In genomic region chr16:66474750-66475199, GRCh38 we compare ENCODE assay signal across 8 cellular contexts. TPM values are rescaled to one million over a fixed set of nuclear protein-coding genes. Genes with fewer than 3 reads are reported as not detected.
DNase-seq lines count a peak whose midpoint lies in the region; ATAC-seq, FAIRE-seq and TF ChIP-seq lines count a peak whose summit lies in the region.

No MANE protein-coding gene starts in this region.

- peaks cover 0 to 7% (median 2%) of the 10 kb centered on the region in 4 experiments; a peak in 4 of 7 replicates for H3K4me1 ChIP-seq in H1 (replicated peaks in 1 of 4; ENCODE audit: control insufficient read depth in 3 of 4, insufficient read depth in 4 of 4, low read length in 3 of 4)

- WGBS in H1 (ENCODE audit: extremely low coverage in 1 of 2, insufficient coverage in 1 of 2, insufficient read length in 1 of 2, insufficient replicate concordance in 2 of 2, low coverage in 1 of 2, low lambda C conversion rate in 2 of 2, missing lambda C conversion rate in 1 of 2), 2 experiments: 68% methylated on average over 4 of the region's 4 CpGs; no CpG with 5 or more reads in 1 of the 2 experiments

- H3K14ac ChIP-seq in H1 (ENCODE audit: insufficient read length): no peak overlapping the region

- H3K56ac ChIP-seq in H1 (replicated peaks; ENCODE audit: insufficient read length, low read depth, low read length): no peak overlapping the region

- intact Hi-C loops in dorsolateral prefrontal cortex (cut with DNase I): loop anchor here (5.0 kb wide), 2 partner anchors 113 to 133 kb away; no protein-coding TSS in a partner anchor

- peak; percentile 94 for DNase-seq in DMS153 (lab: John Stamatoyannopoulos, UW)
- peak; percentile 86 for DNase-seq in LHCN-M2 (ENCODE audit: low read depth)
- peak; percentile 25 for DNase-seq in T-helper 9 cell
- peak in 1 of 2 experiments; percentile 33 for DNase-seq in H1 (ENCODE audit: low read depth in 1 of 2, low spot score in 2 of 2)
- peak; percentile 44 for DNase-seq in stimulated activated naive CD4-positive, alpha-beta T cell treated with Interleukin-2 at 50 U/mL for 16 hours (lab: John Stamatoyannopoulos, UW)
- DNase-seq in nucleus accumbens (lab: John Stamatoyannopoulos, UW): no peak
- DNase-seq in dorsolateral prefrontal cortex: no peak

- no peak for FAIRE-seq in H1 (lab: Jason Lieb, UNC)

- H3K79me2 ChIP-seq in H1 (ENCODE audit: control insufficient read depth in 1 of 2, insufficient read depth in 2 of 2, low read length in 2 of 2): no peaks in the 10 kb centered on the region

- H4K8ac ChIP-seq in H1 (ENCODE audit: extremely low read depth, insufficient read depth, low read length): no peak overlapping the region

- H2BK12ac ChIP-seq in H1 (ENCODE audit: low read depth, low read length): no peak overlapping the region

- 0 out of 2 replicates have a peak overlapping the region, but pooled peaks have one; percentile 46 for H2BK15ac ChIP-seq in H1 (ENCODE audit: low read length)

- H3K4me2 ChIP-seq in H1 (ENCODE audit: insufficient read depth in 1 of 2, low read depth in 2 of 2, low read length in 2 of 2): no peak overlapping the region

- TF ChIP-seq CTCF in H1 (IDR thresholded peaks at IDR 0.05; ENCODE audit: control extremely low read depth in 1 of 3, insufficient read depth in 1 of 3, low read depth in 1 of 3, low read length in 3 of 3): no peak
- no peak for TF ChIP-seq CTCF in dorsolateral prefrontal cortex (IDR thresholded peaks at IDR 0.05 in 54 of 56, conservative IDR thresholded peaks at IDR 0.05 in 2 of 56; ENCODE audit: low read depth in 1 of 56, partially characterized antibody in 56 of 56)

- H3K23ac ChIP-seq in H1 (ENCODE audit: insufficient read length): no peak overlapping the region

- POLR2A ChIA-PET in H1 (lab: Charles Lee; ENCODE audit: partially characterized antibody): interaction anchor here (0.8 kb wide), 1 partner anchor 45 kb away, joined by 3 read pairs; no protein-coding TSS in a partner anchor

- peaks cover 0 to 3% (median 0%) of the 10 kb centered on the region in 4 experiments; a peak in 1 of 7 replicates for H3K27me3 ChIP-seq in H1 (replicated peaks in 1 of 4; ENCODE audit: control insufficient read depth in 3 of 4, extremely low read depth in 1 of 4, insufficient read depth in 3 of 4, low read length in 3 of 4)
- no peaks in the 10 kb centered on the region for H3K27me3 ChIP-seq in dorsolateral prefrontal cortex

- H4K20me1 ChIP-seq in H1 (replicated peaks in 1 of 2; ENCODE audit: control insufficient read depth in 1 of 2, insufficient read depth in 2 of 2, low read length in 2 of 2): no peaks in the 10 kb centered on the region

- no peaks in the 10 kb centered on the region for H3K9me3 ChIP-seq in H1 (ENCODE audit: insufficient read depth in 2 of 2, low read depth in 1 of 2, low read length in 1 of 2)

- H2BK5ac ChIP-seq in H1 (ENCODE audit: low read depth, low read length): no peak overlapping the region

- H3K23me2 ChIP-seq in H1 (ENCODE audit: low read depth, low read length): peaks cover 3% of the 10 kb centered on the region; the same call in 1 of the 2 replicates

- H4K5ac ChIP-seq in H1 (ENCODE audit: insufficient read length, low read depth, low read length): no peak overlapping the region

- peak; percentile 75 for ATAC-seq in GM21515 (IDR thresholded peaks at IDR 0.05; ENCODE audit: unreplicated experiment)

- H3K27ac ChIP-seq in H1 (ENCODE audit: low read depth, low read length): no peak overlapping the region
- H3K27ac ChIP-seq in dorsolateral prefrontal cortex: no peak overlapping the region

- no peaks in the 10 kb centered on the region for H3K79me1 ChIP-seq in H1 (ENCODE audit: low read depth, low read length)

- no peak overlapping the region for H2AFZ ChIP-seq in H1 (ENCODE audit: low read length)

- TF ChIP-seq EP300 in H1 (IDR thresholded peaks at IDR 0.05; ENCODE audit: borderline replicate concordance in 1 of 2, low read depth in 2 of 2, low read length in 2 of 2): no peak

- CTCF ChIA-PET in H1 (lab: Charles Lee; ENCODE audit: partially characterized antibody): interaction anchor here (0.6 to 15.3 kb wide), 16 partner anchors 10 to 131 kb away, joined by 3 to 226 read pairs (median 5); partner anchors contain the start of genes BEAN1 and CMTM2

- TF ChIP-seq POLR2A in H1 (IDR thresholded peaks at IDR 0.05; ENCODE audit: control extremely low read depth in 1 of 2, low read depth in 2 of 2, low read length in 2 of 2): no peak

- no peaks in the 10 kb centered on the region for H3K36me3 ChIP-seq in H1 (ENCODE audit: control insufficient read depth in 2 of 4, insufficient read depth in 4 of 4, low read length in 3 of 4)

- H2BK120ac ChIP-seq in H1 (replicated peaks; ENCODE audit: low read depth, low read length): no peak overlapping the region

- H3K4me3 ChIP-seq in H1 (ENCODE audit: extremely low read depth in 1 of 4, insufficient read depth in 2 of 4, low read depth in 3 of 4, low read length in 4 of 4) (no peak overlapping the region), dorsolateral prefrontal cortex (no peak overlapping the region)

- H3K4ac ChIP-seq in H1 (replicated peaks; ENCODE audit: insufficient read length, low read depth, low read length): no peak overlapping the region

- no peak overlapping the region for H2AK5ac ChIP-seq in H1 (ENCODE audit: low read depth, low read length)

- H3K18ac ChIP-seq in H1 (ENCODE audit: extremely low read depth, low read length): no peak overlapping the region

- no peak overlapping the region for H3K9ac ChIP-seq in H1 (replicated peaks in 1 of 4; ENCODE audit: extremely low read depth in 1 of 4, low read depth in 3 of 4, low read length in 3 of 4)

- no peak overlapping the region for H4K91ac ChIP-seq in H1 (replicated peaks; ENCODE audit: insufficient read length, low read length)

- no peak for TF ChIP-seq RAD21 in H1 (IDR thresholded peaks at IDR 0.05 in 1 of 2, conservative IDR thresholded peaks at IDR 0.05 in 1 of 2; ENCODE audit: low read depth in 2 of 2, low read length in 2 of 2)

- H2BK20ac ChIP-seq in H1 (ENCODE audit: low read length): no peak overlapping the region

TF ChIP-seq in H1, 55 proteins besides CTCF, POLR2A, EP300 and RAD21:
- no peak for TF ChIP-seq BACH1 (IDR thresholded peaks at IDR 0.05; ENCODE audit: low read length)
- TF ChIP-seq GTF2F1 (IDR thresholded peaks at IDR 0.05; ENCODE audit: borderline replicate concordance, low read depth, low read length): no peak
- TF ChIP-seq SIRT6 (IDR thresholded peaks at IDR 0.05; ENCODE audit: low read length): no peak
- no peak for TF ChIP-seq CHD1 (IDR thresholded peaks at IDR 0.05; ENCODE audit: low read depth, low read length)
- no peak for TF ChIP-seq ASH2L (IDR thresholded peaks at IDR 0.05; ENCODE audit: low read length)
- TF ChIP-seq USF2 (IDR thresholded peaks at IDR 0.05; ENCODE audit: low read length): no peak
- no peak for TF ChIP-seq POU5F1 (IDR thresholded peaks at IDR 0.05; ENCODE audit: low read depth, low read length)
- TF ChIP-seq TBP (IDR thresholded peaks at IDR 0.05; ENCODE audit: low read depth, low read length): no peak
- TF ChIP-seq HDAC2 (IDR thresholded peaks at IDR 0.05; ENCODE audit: borderline replicate concordance in 1 of 2, low read depth in 2 of 2, low read length in 2 of 2): no peak
- no peak for TF ChIP-seq E2F6 (IDR thresholded peaks at IDR 0.05)
- no peak for TF ChIP-seq NRF1 (IDR thresholded peaks at IDR 0.05; ENCODE audit: low read depth, low read length)
- TF ChIP-seq ZNF274 (IDR thresholded peaks at IDR 0.05; ENCODE audit: borderline replicate concordance, extremely low read depth, low read length): no peak
- no peak for TF ChIP-seq KDM4A (IDR thresholded peaks at IDR 0.05; ENCODE audit: low read depth, low read length, severe bottlenecking)
- no peak for TF ChIP-seq TAF7 (optimal IDR thresholded peaks at IDR 0.05; ENCODE audit: borderline replicate concordance, low read depth, low read length)
- TF ChIP-seq CBX8 (IDR thresholded peaks at IDR 0.05; ENCODE audit: borderline replicate concordance, low read depth, low read length): no peak
- TF ChIP-seq TAF1 (IDR thresholded peaks at IDR 0.05; ENCODE audit: low read depth, low read length): no peak

RNA-seq across cellular contexts. Expression of gene BEAN1, which starts 47.7 kb away (rescaled TPM):
- total RNA-seq in LHCN-M2 (2014; rRNA removed) (0.19 and 1.4 TPM in 2 replicates), dorsolateral prefrontal cortex (10 to 100 TPM in 37 of 120 experiments, 1 to 10 TPM in 83; 2.0 to 14.4 (median 8.4) TPM)
- 2.1 TPM for polyA plus RNA-seq in LHCN-M2 (2012)
- not detected in 2 replicates for total RNA-seq in H1 (2021; fragmentation: NEBNext Ultra II Directional; extraction: Animal tissue kit (Norgen Biotek cat#: 25700))
- 0.05 and 0.08 TPM in 2 replicates for polyA plus RNA-seq in H1 (2011; rRNA removed)
- 0.08 TPM for polyA plus RNA-seq in H1 (2011; cell fraction: cytosol; rRNA removed)
- 0.07 TPM for polyA plus RNA-seq in H1 (2011; cell fraction: nucleus; rRNA removed)
- polyA plus RNA-seq in H1 (2012, experiment 1 of 2): 0.13 to 0.24 TPM (median 0.15 TPM) in 3 of 4 replicates, not detected in the other
- not detected for polyA plus RNA-seq in H1 (2012, experiment 2 of 2)
- polyA plus RNA-seq in H1 (2013, experiment 1 of 2): 0.04 TPM
- polyA plus RNA-seq in H1 (2013, experiment 2 of 2): 0.13 TPM
- polyA minus RNA-seq in H1 (2011; rRNA and poly(A)+ RNA removed): not detected in 2 replicates
- polyA minus RNA-seq in H1 (2011; cell fraction: cytosol; rRNA and poly(A)+ RNA removed): not detected
- not detected for polyA minus RNA-seq in H1 (2011; cell fraction: nucleus; rRNA and poly(A)+ RNA removed)

Comparison
In these comparisons a context has a peak if more than half of its experiments do, and no peak if none do; other contexts are left out.
1. DNase-seq: peak in DMS153 (single experiment), LHCN-M2 (single experiment), T-helper 9 cell (single experiment) and stimulated activated naive CD4-positive, alpha-beta T cell treated with Interleukin-2 at 50 U/mL for 16 hours (single experiment); none in nucleus accumbens (0 of 56) and dorsolateral prefrontal cortex (0 of 10).